ENCODE assay signal across 8 cellular contexts in genomic region chr4:13544556-13545393, GRCh38. TPM values are rescaled to one million over a fixed set of nuclear protein-coding genes. Genes with fewer than 3 reads are reported as not detected.
DNase-seq lines count a peak whose midpoint lies in the region; ATAC-seq lines count a peak whose summit lies in the region.

No MANE protein-coding gene starts in this region.

- H3K36me3 ChIP-seq in NT2/D1 (ENCODE audit: insufficient read depth, insufficient read length, low read length): peaks cover 29% of the 10 kb centered on the region

- peaks cover 16% of the 10 kb centered on the region for H3K27me3 ChIP-seq in NT2/D1 (ENCODE audit: insufficient read depth, insufficient read length)

- ATAC-seq in GM21390 (IDR thresholded peaks at IDR 0.05; ENCODE audit: unreplicated experiment): peak; percentile 53
- ATAC-seq in HG03025 (IDR thresholded peaks at IDR 0.05; ENCODE audit: low FRiP score, unreplicated experiment): no peak

- peak overlapping the region; percentile 95 for H3K9ac ChIP-seq in NT2/D1 (ENCODE audit: insufficient read length, low read depth)

- peaks cover 13% of the 10 kb centered on the region for H3K4me1 ChIP-seq in NT2/D1 (ENCODE audit: insufficient read depth, insufficient read length)

- peak; percentile 35 for DNase-seq in DMS 273 treated with DMSO at 0.1 percent for 48 hours (lab: John Stamatoyannopoulos, UW)
- DNase-seq in HT-29 (ENCODE audit: low spot score): peak; percentile 51
- DNase-seq in NT2/D1 (ENCODE audit: low read depth, low spot score): peak; percentile 95
- peak; percentile 83 for DNase-seq in astrocyte of the hippocampus (ENCODE audit: low read depth, low spot score)
- peak; percentile 88 for DNase-seq in iPS DF 19.7 (ENCODE audit: low read depth, low spot score)
- DNase-seq in renal cortical epithelial cell (ENCODE audit: low read depth): peak; percentile 29

- H3K4me3 ChIP-seq in NT2/D1 (ENCODE audit: insufficient read length, low read depth): peak overlapping the region; percentile 90

- H3K9me3 ChIP-seq in NT2/D1 (ENCODE audit: insufficient read depth, low read length): peaks cover 3% of the 10 kb centered on the region; the same call in 1 of the 2 replicates

RNA-seq across cellular contexts. Expression of gene NKX3-2, which starts 0.5 kb away (rescaled TPM):
- 0.05 TPM in 1 of 2 replicates, not detected in the other for total RNA-seq in HT-29 (2014; rRNA removed; shearing (Covaris generic))
- total RNA-seq in renal cortical epithelial cell: not detected in 2 replicates

Comparison
In these comparisons a context has a peak if more than half of its experiments do, and no peak if none do; other contexts are left out.
1. DNase-seq: peak in every context shown above with its lines; median percentile 95 in NT2/D1; 88 in iPS DF 19.7; 83 in astrocyte of the hippocampus; 51 in HT-29; 35 in DMS 273 treated with DMSO at 0.1 percent for 48 hours; 29 in renal cortical epithelial cell.